In the genomic region with DNA sequence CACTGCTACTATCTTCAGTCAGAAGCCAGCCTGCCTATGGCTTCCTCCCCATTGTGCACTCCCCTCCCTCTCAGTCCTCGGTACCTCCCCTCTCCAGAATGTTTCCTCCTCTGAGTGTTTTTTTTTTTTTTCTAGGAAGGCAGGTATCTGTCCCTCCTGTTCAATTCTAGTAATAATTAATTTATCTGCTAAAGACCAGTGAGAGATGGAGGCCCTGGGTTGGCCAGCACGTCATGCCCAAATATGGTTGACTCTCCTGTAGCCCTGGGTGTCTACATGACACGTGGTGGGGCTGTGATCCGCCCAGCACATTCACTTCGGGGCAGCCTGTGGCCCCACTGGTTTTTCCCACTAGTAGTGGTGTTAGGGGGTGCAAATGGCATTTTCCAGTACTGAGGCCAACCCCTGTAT, we compare ENCODE assay signal across 2 cellular contexts.
TF ChIP-seq lines count a peak whose summit lies in the region.

No MANE protein-coding gene starts in this region.

TF ChIP-seq in HepG2, 621 proteins besides CTCF, POLR2A, EP300 and RAD21:
- TF ChIP-seq, protein P1, sequence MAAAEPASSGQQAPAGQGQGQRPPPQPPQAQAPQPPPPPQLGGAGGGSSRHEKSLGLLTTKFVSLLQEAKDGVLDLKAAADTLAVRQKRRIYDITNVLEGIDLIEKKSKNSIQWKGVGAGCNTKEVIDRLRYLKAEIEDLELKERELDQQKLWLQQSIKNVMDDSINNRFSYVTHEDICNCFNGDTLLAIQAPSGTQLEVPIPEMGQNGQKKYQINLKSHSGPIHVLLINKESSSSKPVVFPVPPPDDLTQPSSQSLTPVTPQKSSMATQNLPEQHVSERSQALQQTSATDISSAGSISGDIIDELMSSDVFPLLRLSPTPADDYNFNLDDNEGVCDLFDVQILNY (CRISPR knock-in tag; conservative IDR thresholded peaks at IDR 0.05), result no peak
- TF ChIP-seq SRF (IDR thresholded peaks at IDR 0.05; ENCODE audit: low read depth, low read length), result peak; percentile 80
TF ChIP-seq in HepG2: peak in this region for 1.

TF ChIP-seq in WTC11, 78 proteins besides CTCF, POLR2A, EP300 and RAD21:
- TF ChIP-seq FOXP1 (CRISPR knock-in tag; IDR thresholded peaks at IDR 0.05; ENCODE audit: borderline replicate concordance), result no peak
- TF ChIP-seq JAZF1 (CRISPR knock-in tag; IDR thresholded peaks at IDR 0.05), result no peak
- TF ChIP-seq, protein P2, sequence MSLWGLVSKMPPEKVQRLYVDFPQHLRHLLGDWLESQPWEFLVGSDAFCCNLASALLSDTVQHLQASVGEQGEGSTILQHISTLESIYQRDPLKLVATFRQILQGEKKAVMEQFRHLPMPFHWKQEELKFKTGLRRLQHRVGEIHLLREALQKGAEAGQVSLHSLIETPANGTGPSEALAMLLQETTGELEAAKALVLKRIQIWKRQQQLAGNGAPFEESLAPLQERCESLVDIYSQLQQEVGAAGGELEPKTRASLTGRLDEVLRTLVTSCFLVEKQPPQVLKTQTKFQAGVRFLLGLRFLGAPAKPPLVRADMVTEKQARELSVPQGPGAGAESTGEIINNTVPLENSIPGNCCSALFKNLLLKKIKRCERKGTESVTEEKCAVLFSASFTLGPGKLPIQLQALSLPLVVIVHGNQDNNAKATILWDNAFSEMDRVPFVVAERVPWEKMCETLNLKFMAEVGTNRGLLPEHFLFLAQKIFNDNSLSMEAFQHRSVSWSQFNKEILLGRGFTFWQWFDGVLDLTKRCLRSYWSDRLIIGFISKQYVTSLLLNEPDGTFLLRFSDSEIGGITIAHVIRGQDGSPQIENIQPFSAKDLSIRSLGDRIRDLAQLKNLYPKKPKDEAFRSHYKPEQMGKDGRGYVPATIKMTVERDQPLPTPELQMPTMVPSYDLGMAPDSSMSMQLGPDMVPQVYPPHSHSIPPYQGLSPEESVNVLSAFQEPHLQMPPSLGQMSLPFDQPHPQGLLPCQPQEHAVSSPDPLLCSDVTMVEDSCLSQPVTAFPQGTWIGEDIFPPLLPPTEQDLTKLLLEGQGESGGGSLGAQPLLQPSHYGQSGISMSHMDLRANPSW (CRISPR knock-in tag; conservative IDR thresholded peaks at IDR 0.05; ENCODE audit: low read depth), result no peak
- no peak for TF ChIP-seq ZNF671 (CRISPR knock-in tag; IDR thresholded peaks at IDR 0.05)
- TF ChIP-seq PRRX2 (CRISPR knock-in tag; IDR thresholded peaks at IDR 0.05), result no peak
- no peak for TF ChIP-seq ZNF121 (CRISPR knock-in tag; IDR thresholded peaks at IDR 0.05)
- TF ChIP-seq ZBTB21 (CRISPR knock-in tag; IDR thresholded peaks at IDR 0.05; ENCODE audit: borderline replicate concordance), result no peak
- TF ChIP-seq, protein P3, sequence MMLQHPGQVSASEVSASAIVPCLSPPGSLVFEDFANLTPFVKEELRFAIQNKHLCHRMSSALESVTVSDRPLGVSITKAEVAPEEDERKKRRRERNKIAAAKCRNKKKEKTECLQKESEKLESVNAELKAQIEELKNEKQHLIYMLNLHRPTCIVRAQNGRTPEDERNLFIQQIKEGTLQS (CRISPR knock-in tag; conservative IDR thresholded peaks at IDR 0.05), result no peak
- no peak for TF ChIP-seq NFYB (CRISPR knock-in tag; conservative IDR thresholded peaks at IDR 0.05; ENCODE audit: low read depth)
- TF ChIP-seq, protein P1 (CRISPR knock-in tag; IDR thresholded peaks at IDR 0.05), result no peak
- no peak for TF ChIP-seq ELF4 (CRISPR knock-in tag; IDR thresholded peaks at IDR 0.05; ENCODE audit: low read depth)
- no peak for TF ChIP-seq FOXK1 (CRISPR knock-in tag; IDR thresholded peaks at IDR 0.05)
